In the genomic region with DNA sequence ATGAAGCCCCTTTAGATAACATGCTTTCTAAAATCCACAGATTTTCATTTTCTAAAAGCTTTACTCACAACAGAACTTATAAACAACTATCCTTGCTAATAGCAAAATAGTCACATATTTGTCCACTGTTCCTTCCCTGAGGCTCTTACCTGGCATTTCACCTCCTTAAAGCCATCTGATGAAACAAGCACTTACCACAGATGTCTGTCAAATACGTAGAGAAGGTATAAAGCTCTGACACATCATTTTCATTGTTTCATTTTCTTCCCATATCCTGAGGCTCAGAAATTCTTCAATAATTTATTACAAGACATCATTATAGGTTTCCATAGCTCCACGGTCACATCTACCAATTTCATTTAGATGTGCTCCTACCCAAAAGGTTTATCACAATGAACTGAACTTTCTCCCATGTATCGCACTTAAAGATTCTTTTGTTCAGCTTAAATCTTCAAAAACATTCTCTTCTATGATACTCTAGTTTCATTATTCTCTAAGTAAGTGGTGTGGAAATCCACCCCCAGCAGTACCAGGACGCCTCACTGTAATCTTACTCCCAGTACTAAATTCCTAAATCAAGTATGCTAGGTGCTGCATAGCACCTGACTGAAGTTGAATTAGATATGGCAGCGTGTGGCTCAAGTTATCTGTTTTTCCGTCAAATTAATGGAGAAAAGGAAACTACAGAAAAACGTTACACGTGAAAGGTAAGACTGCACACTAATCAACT, we compare ENCODE assay signal across 1 cellular context.
TF ChIP-seq lines count a peak whose summit lies in the region.

No MANE protein-coding gene starts in this region.

TF ChIP-seq in neural cell, 6 proteins besides CTCF, POLR2A, EP300 and RAD21 (continued from another document):
- TF ChIP-seq REST (IDR thresholded peaks at IDR 0.05; ENCODE audit: borderline replicate concordance) (no peak), SMC3 (conservative IDR thresholded peaks at IDR 0.05; ENCODE audit: poor library complexity) (no peak), MXI1 (conservative IDR thresholded peaks at IDR 0.05; ENCODE audit: poor library complexity, severe bottlenecking) (no peak), EZH2 (IDR thresholded peaks at IDR 0.05; ENCODE audit: borderline replicate concordance, insufficient read depth, low read length, poor library complexity, severe bottlenecking) (no peak), TAF1 (IDR thresholded peaks at IDR 0.05; ENCODE audit: low read depth) (no peak)
